10 cellular contexts compared by ENCODE assay signal in the genomic region with DNA sequence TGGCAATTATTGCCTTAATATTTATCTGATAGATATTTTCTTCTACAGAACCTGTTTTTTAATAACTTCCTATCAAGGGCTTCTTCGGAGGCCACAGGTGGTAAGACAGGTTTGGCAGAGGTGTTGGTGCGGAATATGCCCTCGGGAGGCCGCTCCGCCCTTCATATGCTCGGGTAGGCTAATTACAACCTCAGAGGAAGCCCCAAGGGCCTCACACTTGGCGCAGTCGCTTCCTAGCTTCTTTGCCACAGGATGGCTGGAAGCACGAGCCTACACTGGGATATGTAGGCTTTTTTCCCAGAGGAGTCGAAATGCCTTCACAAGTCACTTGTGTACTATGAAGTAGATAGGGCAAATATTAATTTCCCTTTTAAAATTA.
DNase-seq lines count a peak whose midpoint lies in the region; ATAC-seq and TF ChIP-seq lines count a peak whose summit lies in the region.
"Had no signal": no experiment of that assay in that cellular context is flagged by ENCODE, and none has a peak within 500 bp of the region (broad histone marks: within the 10 kb centered on the region; RNA-seq: fewer than 3 reads in every experiment).

No MANE protein-coding gene starts in this region.

- peaks cover 17% of the 10 kb centered on the region for H3K36me3 Mint-ChIP-seq in WTC11

- TF ChIP-seq POLR2A in spleen (IDR thresholded peaks at IDR 0.05) = no peak

- H3K27ac ChIP-seq in spleen = no peak overlapping the region

- no peak overlapping the region for H3K4me3 Mint-ChIP-seq in WTC11

- peak; percentile 93 for ATAC-seq in WTC11
- peak; percentile 100 for ATAC-seq in left colon
- no peak for ATAC-seq in HG03342 (IDR thresholded peaks at IDR 0.05; ENCODE audit: unreplicated experiment)

- H3K36me3 ChIP-seq in spleen = no peaks in the 10 kb centered on the region

- CTCF ChIA-PET in WTC11 (lab: Charles Lee) = interaction anchor here (2.0 kb wide), 1 partner anchor 9 kb away, joined by 19 read pairs; no protein-coding TSS in a partner anchor

- peaks cover 0 to 7% (median 0%) of the 10 kb centered on the region in 6 donors for H3K4me1 ChIP-seq in spleen

- peak overlapping the region; percentile 9; the same call in 1 of the 2 replicates for H3K27ac Mint-ChIP-seq in WTC11

- H3K27me3 Mint-ChIP-seq in WTC11 (ENCODE audit: low read depth) = peaks cover 2% of the 10 kb centered on the region; the same call in 1 of the 2 replicates

- H3K4me3 ChIP-seq in spleen = no peak overlapping the region

- intact Hi-C loops in left colon (cut with DNase I, micrococcal nuclease) = no loop called here
- intact Hi-C loops in spleen (cut with DNase I; ENCODE audit: low total_unique reads) = no loop called here

- TF ChIP-seq CTCF in WTC11 (IDR thresholded peaks at IDR 0.05) (no peak), spleen (IDR thresholded peaks at IDR 0.05 in 8 of 11, conservative IDR thresholded peaks at IDR 0.05 in 3 of 11) (no peak)

- 89 to 94% (median 90%) methylated on average over 10 of the region's 10 CpGs for WGBS in spleen, 5 donors

- H3K9me3 Mint-ChIP-seq in WTC11 = peaks cover 17% of the 10 kb centered on the region

- DNase-seq in NCI-H82 (lab: John Stamatoyannopoulos, UW) (peak; percentile 57), NCI-H82 treated with DMSO at 0.1 percent for 48 hours (lab: John Stamatoyannopoulos, UW; ENCODE audit: unreplicated experiment) (no peak), WTC11 (ENCODE audit: low spot score) (peak; percentile 28), left colon (peak; percentile 79 to 80), ureter (ENCODE audit: low spot score) (peak; percentile 59), spleen (no peak)
- DNase-seq in activated CD4-positive, alpha-beta T cell treated with anti-CD3 and anti-CD28 coated beads for 48 hours = no peak
- DNase-seq: activated T-cell treated with anti-CD3 and anti-CD28 coated beads, Interleukin-2, amount 50 U/mL, for 48 hours; NCI-H187 treated with DMSO at 0.1 percent for 48 hours had no signal

- H3K4me1 Mint-ChIP-seq in WTC11 = peaks cover 13% of the 10 kb centered on the region

- H3K9me3 ChIP-seq in spleen = peaks cover 0 to 1% (median 0%) of the 10 kb centered on the region in 8 donors

- no peaks in the 10 kb centered on the region for H3K27me3 ChIP-seq in spleen (replicated peaks in 1 of 7)

- POLR2A ChIA-PET in WTC11 (lab: Charles Lee) = no interaction called here

TF ChIP-seq in WTC11, 78 proteins besides CTCF, POLR2A, EP300 and RAD21:
- TF ChIP-seq, protein P1, sequence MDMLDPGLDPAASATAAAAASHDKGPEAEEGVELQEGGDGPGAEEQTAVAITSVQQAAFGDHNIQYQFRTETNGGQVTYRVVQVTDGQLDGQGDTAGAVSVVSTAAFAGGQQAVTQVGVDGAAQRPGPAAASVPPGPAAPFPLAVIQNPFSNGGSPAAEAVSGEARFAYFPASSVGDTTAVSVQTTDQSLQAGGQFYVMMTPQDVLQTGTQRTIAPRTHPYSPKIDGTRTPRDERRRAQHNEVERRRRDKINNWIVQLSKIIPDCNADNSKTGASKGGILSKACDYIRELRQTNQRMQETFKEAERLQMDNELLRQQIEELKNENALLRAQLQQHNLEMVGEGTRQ (CRISPR knock-in tag; IDR thresholded peaks at IDR 0.05) = no peak
- no peak for TF ChIP-seq ZNF263 (CRISPR knock-in tag; IDR thresholded peaks at IDR 0.05; ENCODE audit: low read depth)
- TF ChIP-seq, protein P2, sequence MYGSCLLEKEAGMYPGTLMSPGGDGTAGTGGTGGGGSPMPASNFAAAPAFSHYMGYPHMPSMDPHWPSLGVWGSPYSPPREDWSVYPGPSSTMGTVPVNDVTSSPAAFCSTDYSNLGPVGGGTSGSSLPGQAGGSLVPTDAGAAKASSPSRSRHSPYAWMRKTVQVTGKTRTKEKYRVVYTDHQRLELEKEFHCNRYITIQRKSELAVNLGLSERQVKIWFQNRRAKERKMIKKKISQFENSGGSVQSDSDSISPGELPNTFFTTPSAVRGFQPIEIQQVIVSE (CRISPR knock-in tag; IDR thresholded peaks at IDR 0.05; ENCODE audit: borderline replicate concordance) = no peak
- no peak for TF ChIP-seq FOXP4 (CRISPR knock-in tag; IDR thresholded peaks at IDR 0.05)
- no peak for TF ChIP-seq IRF1 (CRISPR knock-in tag; IDR thresholded peaks at IDR 0.05)
- TF ChIP-seq IRF2 (CRISPR knock-in tag; IDR thresholded peaks at IDR 0.05; ENCODE audit: borderline replicate concordance, low read depth) = no peak

Comparison
In these comparisons a context has a peak if more than half of its experiments do, and no peak if none do; other contexts are left out.
1. DNase-seq: peak in NCI-H82 (single experiment), WTC11 (single experiment), left colon (2 of 2) and ureter (single experiment); none in NCI-H82 treated with DMSO at 0.1 percent for 48 hours (single experiment), spleen (single experiment) and activated CD4-positive, alpha-beta T cell treated with anti-CD3 and anti-CD28 coated beads for 48 hours (single experiment).